8 cellular contexts compared by ENCODE assay signal in the genomic region with DNA sequence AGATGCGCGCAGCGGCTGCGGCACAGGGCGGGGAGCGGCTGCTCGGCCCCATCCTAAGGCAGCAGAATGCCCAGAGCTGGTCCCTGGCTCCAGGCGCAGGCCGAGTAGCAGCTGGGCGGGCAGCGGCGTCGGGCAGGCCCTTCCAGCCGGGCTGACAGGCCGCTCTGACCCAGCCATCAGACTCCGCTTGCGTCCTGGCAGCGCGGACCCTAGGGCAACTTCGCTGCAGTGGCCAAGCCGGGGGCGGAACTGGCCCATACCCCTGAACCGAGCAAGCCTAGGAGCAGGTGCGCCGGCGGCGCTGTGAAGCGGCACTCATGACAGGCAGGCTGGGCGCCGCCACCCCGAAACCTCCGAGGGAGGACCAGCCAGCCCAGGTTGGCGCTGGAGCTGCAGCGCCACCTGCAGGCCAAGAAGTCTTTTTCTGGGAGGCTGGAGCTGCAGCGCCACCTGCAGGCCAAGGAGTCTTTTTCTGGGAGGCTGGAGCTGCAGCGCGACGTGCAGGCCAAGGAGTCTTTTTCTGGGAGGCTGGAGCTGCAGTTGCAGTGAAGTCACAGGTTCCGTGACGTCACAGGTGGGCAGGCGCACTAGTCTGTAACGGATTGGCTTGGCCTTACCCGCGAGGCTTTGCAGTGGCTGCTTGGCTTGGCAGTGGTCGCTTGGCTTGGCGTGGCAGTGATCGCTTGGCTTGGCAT.
DNase-seq lines count a peak whose midpoint lies in the region; FAIRE-seq and TF ChIP-seq lines count a peak whose summit lies in the region.
"Not testable (repeated sequence)": the region's sequence is repeated elsewhere in the genome, so short reads cannot be mapped to it uniquely, and the experiment has no call there.

No MANE protein-coding gene starts in this region.

- not testable (repeated sequence) for H3F3A ChIP-seq in SU-DHL-6 (ENCODE audit: insufficient read depth)

- H3K9ac ChIP-seq in SU-DHL-6 (ENCODE audit: low read length), result not testable (repeated sequence)

- CTCF ChIA-PET in AG04449 (lab: Yijun Ruan, JAX), result interaction anchor here (0.8 to 1.8 kb wide), 4 partner anchors 94 to 329 kb away, joined by 3 to 11 read pairs (median 4); no protein-coding TSS in a partner anchor

- not testable (repeated sequence) for H3K79me2 ChIP-seq in SU-DHL-6 (ENCODE audit: insufficient read depth, low read length)

- POLR2A ChIA-PET in AG04449 (lab: Yijun Ruan, JAX), result not testable (repeated sequence)

- peak; percentile 42 for FAIRE-seq in GM19239 (lab: Jason Lieb, UNC)

- H3K9me3 ChIP-seq in SU-DHL-6 (ENCODE audit: insufficient read depth, low read length), result not testable (repeated sequence)

- not testable (repeated sequence) for H3K4me3 ChIP-seq in AG04449 (ENCODE audit: low read depth, low read length); SU-DHL-6 (ENCODE audit: insufficient read depth, low read length, poor library complexity, severe bottlenecking)

- H3K36me3 ChIP-seq in SU-DHL-6 (ENCODE audit: low read length), result not testable (repeated sequence)

- not testable (repeated sequence) for H3K27me3 ChIP-seq in SU-DHL-6 (ENCODE audit: low read length)

- H2AFZ ChIP-seq in SU-DHL-6 (ENCODE audit: low read depth, low read length, severe bottlenecking), result not testable (repeated sequence)

- not testable (repeated sequence) for DNase-seq in AG04449 (ENCODE audit: low read depth, low spot score)
- DNase-seq in GM19239 (ENCODE audit: insufficient read length, low spot score) (peak; percentile 24), HT-29 (ENCODE audit: low spot score) (peak; percentile 50), erythroblast (lab: John Stamatoyannopoulos, UW) (peak; percentile 85 to 91), medulla oblongata (ENCODE audit: extremely low spot score) (peak; percentile 75)
- DNase-seq in activated effector memory CD4-positive, alpha-beta T cell treated with Interleukin-2 at 50 U/mL for 16 hours, result peak; percentile 71
- peak; percentile 65 for DNase-seq in stimulated activated CD4-positive, alpha-beta T cell treated with anti-CD3 and anti-CD28 coated beads, Interleukin-2, amount 100 ng/mL, for 4 hours (ENCODE audit: low read depth)

- not testable (repeated sequence) for H3K9me2 ChIP-seq in SU-DHL-6 (replicated peaks; ENCODE audit: insufficient read depth, low read length)

- TF ChIP-seq POLR2A in erythroblast (IDR thresholded peaks at IDR 0.05; ENCODE audit: low read length), result not testable (repeated sequence)

- not testable (repeated sequence) for H3K4me2 ChIP-seq in SU-DHL-6 (ENCODE audit: low read depth, low read length, poor library complexity, severe bottlenecking)

- not testable (repeated sequence) for H3K27ac ChIP-seq in SU-DHL-6 (ENCODE audit: low read depth, low read length)

- not testable (repeated sequence) for H4K20me1 ChIP-seq in SU-DHL-6 (ENCODE audit: low read depth, low read length)

- TF ChIP-seq CTCF in AG04449 (IDR thresholded peaks at IDR 0.05; ENCODE audit: insufficient read depth, low read length, missing control alignments) (peak; percentile 65), SU-DHL-6 (IDR thresholded peaks at IDR 0.05; ENCODE audit: insufficient read depth, low read length, poor library complexity, severe bottlenecking) (peak; percentile 64)
